ENCODE assay signal across 8 cellular contexts in the genomic region with DNA sequence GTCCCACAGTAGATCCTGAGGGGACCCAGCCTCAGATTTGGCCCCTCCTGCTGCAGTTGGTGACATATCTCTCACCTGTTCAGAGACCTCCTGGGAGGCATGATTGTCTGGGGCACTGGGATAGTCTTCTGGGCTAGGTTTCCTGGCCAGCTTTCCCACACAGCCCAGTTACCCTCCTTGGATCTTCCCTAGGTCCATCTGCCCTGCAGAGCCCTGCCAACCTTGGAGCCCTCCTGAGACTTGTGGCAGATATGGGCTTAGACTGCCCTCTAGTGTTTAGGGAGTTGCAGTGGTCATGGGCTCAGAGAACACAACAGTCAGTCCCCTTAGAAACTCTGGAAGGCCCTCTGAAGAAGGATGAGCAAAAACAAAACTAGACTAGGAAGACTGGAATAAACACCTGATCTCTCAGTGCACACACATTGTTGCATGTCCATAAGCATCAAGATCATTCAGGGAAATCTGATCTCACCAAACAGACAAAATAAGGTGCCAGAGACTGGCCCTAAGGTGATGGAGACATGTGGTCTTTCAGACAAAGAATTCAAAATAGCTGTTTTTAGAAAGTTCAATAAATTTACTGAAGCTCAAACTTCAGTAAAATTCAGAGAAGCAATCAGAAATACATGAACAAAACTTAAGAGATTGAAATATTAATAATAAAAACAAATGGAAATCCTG.
DNase-seq lines count a peak whose midpoint lies in the region; ATAC-seq and TF ChIP-seq lines count a peak whose summit lies in the region.

No MANE protein-coding gene starts in this region.

- no peaks in the 10 kb centered on the region for H3K79me2 ChIP-seq in osteoblast (ENCODE audit: insufficient read depth, low read length)

- H3K27me3 Mint-ChIP-seq in chondrocyte (ENCODE audit: low read depth): no peaks in the 10 kb centered on the region
- no peaks in the 10 kb centered on the region for H3K27me3 Mint-ChIP-seq in activated T-cell treated with anti-CD3 and anti-CD28 coated beads, Interleukin-2, amount 50 U/mL, for 4 hours (ENCODE audit: low read depth)

- H3K4me1 ChIP-seq in osteoblast (ENCODE audit: insufficient read depth, low read length): no peaks in the 10 kb centered on the region

- H3K36me3 Mint-ChIP-seq in chondrocyte (ENCODE audit: low read depth): peaks cover 3% of the 10 kb centered on the region
- H3K36me3 Mint-ChIP-seq in activated T-cell treated with anti-CD3 and anti-CD28 coated beads, Interleukin-2, amount 50 U/mL, for 4 hours (ENCODE audit: insufficient read depth): no peaks in the 10 kb centered on the region

- DNase-seq in CD1c-positive myeloid dendritic cell (ENCODE audit: extremely low spot score) (peak; percentile 12), NCI-H460 (ENCODE audit: extremely low read depth, low read depth) (peak; percentile 53), chondrocyte (ENCODE audit: low spot score) (no peak), osteoblast (ENCODE audit: insufficient read length, low spot score, missing footprints) (peak; percentile 48), left ventricle myocardium superior (no peak)
- no peak for DNase-seq in activated T-cell treated with anti-CD3 and anti-CD28 coated beads, Interleukin-2, amount 50 U/mL, for 4 hours

- TF ChIP-seq CTCF in chondrocyte (IDR thresholded peaks at IDR 0.05) (peak; percentile 85), osteoblast (IDR thresholded peaks at IDR 0.05; ENCODE audit: extremely low read depth, low read depth, low read length) (peak; percentile 26)

- intact Hi-C loops in left ventricle myocardium superior (cut with micrococcal nuclease): no loop called here

- no peaks in the 10 kb centered on the region for H3K4me1 Mint-ChIP-seq in chondrocyte (ENCODE audit: low read depth)
- H3K4me1 Mint-ChIP-seq in activated T-cell treated with anti-CD3 and anti-CD28 coated beads, Interleukin-2, amount 50 U/mL, for 4 hours (ENCODE audit: low read depth): no peaks in the 10 kb centered on the region

- no peak overlapping the region for H3K27ac ChIP-seq in osteoblast (ENCODE audit: low read depth, low read length)

- no peak overlapping the region for H3K4me3 Mint-ChIP-seq in chondrocyte (ENCODE audit: unreplicated experiment)
- H3K4me3 Mint-ChIP-seq in activated T-cell treated with anti-CD3 and anti-CD28 coated beads, Interleukin-2, amount 50 U/mL, for 4 hours: no peak overlapping the region

- H3K9me3 Mint-ChIP-seq in chondrocyte (ENCODE audit: low read depth): peaks cover 15% of the 10 kb centered on the region
- peaks cover 18% of the 10 kb centered on the region for H3K9me3 Mint-ChIP-seq in activated T-cell treated with anti-CD3 and anti-CD28 coated beads, Interleukin-2, amount 50 U/mL, for 4 hours

- no peak overlapping the region for H3K27ac Mint-ChIP-seq in chondrocyte (ENCODE audit: unreplicated experiment)

- no peak overlapping the region for H2AFZ ChIP-seq in osteoblast (ENCODE audit: low read length)

- no peaks in the 10 kb centered on the region for H3K36me3 ChIP-seq in osteoblast (ENCODE audit: insufficient read depth, low read length)

- H3K4me2 ChIP-seq in osteoblast (ENCODE audit: insufficient read depth, low read length): no peak overlapping the region

- no peak overlapping the region for H3K4me3 ChIP-seq in osteoblast (ENCODE audit: insufficient read depth, low read length)

- H3K27me3 ChIP-seq in osteoblast (ENCODE audit: insufficient read depth, low read length): no peaks in the 10 kb centered on the region

- H3K9me3 ChIP-seq in osteoblast (ENCODE audit: low read depth, low read length): no peaks in the 10 kb centered on the region

- ATAC-seq in GM18519 (IDR thresholded peaks at IDR 0.05; ENCODE audit: low FRiP score, unreplicated experiment) (peak; percentile 98), HG02884 (IDR thresholded peaks at IDR 0.05; ENCODE audit: unreplicated experiment) (peak; percentile 99), left ventricle myocardium superior (no peak)
- ATAC-seq in activated T-cell treated with anti-CD3 and anti-CD28 coated beads, Interleukin-2, amount 50 U/mL, for 4 hours: no peak

- H4K20me1 ChIP-seq in osteoblast (ENCODE audit: insufficient read depth, low read length): no peaks in the 10 kb centered on the region

Comparison
In these comparisons a context has a peak if more than half of its experiments do, and no peak if none do; other contexts are left out.
1. DNase-seq: peak in CD1c-positive myeloid dendritic cell (single experiment), NCI-H460 (single experiment) and osteoblast (single experiment); none in chondrocyte (single experiment), activated T-cell treated with anti-CD3 and anti-CD28 coated beads, Interleukin-2, amount 50 U/mL, for 4 hours (single experiment) and left ventricle myocardium superior (single experiment).
2. ATAC-seq: peak in GM18519 (single experiment) and HG02884 (single experiment); none in activated T-cell treated with anti-CD3 and anti-CD28 coated beads, Interleukin-2, amount 50 U/mL, for 4 hours (0 of 2) and left ventricle myocardium superior (single experiment).